3 cellular contexts compared by ENCODE assay signal in the genomic region with DNA sequence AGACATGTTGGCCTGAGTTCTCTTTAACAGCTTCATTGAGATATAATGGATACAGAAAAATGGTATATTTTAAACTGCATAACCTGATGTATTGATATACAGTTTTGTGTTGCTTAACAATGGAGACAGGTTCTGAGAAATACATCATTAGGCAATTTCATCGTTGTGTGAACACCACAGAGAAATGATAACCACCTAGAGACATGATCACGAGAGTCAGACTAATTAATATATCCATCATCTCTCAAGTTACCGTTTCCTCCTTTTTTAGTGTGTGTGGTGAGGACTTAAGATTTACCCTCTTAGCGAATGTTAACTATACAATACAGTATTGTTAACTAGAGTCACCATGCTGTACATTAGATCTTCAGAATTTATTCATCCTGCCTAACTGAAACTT.
TF ChIP-seq lines count a peak whose summit lies in the region.

No MANE protein-coding gene starts in this region.

TF ChIP-seq in HCT116, 20 proteins besides CTCF, POLR2A, EP300 and RAD21:
- no peak for TF ChIP-seq SIN3A (IDR thresholded peaks at IDR 0.05; ENCODE audit: low read depth)
- no peak for TF ChIP-seq CEBPB (IDR thresholded peaks at IDR 0.05; ENCODE audit: low read depth)
- no peak for TF ChIP-seq ELF1 (IDR thresholded peaks at IDR 0.05; ENCODE audit: borderline replicate concordance, low read depth)
- TF ChIP-seq POLR2AphosphoS5 (IDR thresholded peaks at IDR 0.05; ENCODE audit: low read depth, low read length) = no peak
- TF ChIP-seq, protein P1, sequence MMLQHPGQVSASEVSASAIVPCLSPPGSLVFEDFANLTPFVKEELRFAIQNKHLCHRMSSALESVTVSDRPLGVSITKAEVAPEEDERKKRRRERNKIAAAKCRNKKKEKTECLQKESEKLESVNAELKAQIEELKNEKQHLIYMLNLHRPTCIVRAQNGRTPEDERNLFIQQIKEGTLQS (IDR thresholded peaks at IDR 0.05) = no peak
- TF ChIP-seq FOSL1 (IDR thresholded peaks at IDR 0.05; ENCODE audit: low read depth) = no peak
- no peak for TF ChIP-seq ZFX (IDR thresholded peaks at IDR 0.05)
- no peak for TF ChIP-seq EZH2 (IDR thresholded peaks at IDR 0.05)
- no peak for TF ChIP-seq EGR1 (IDR thresholded peaks at IDR 0.05; ENCODE audit: low read depth)
- TF ChIP-seq, protein P2, sequence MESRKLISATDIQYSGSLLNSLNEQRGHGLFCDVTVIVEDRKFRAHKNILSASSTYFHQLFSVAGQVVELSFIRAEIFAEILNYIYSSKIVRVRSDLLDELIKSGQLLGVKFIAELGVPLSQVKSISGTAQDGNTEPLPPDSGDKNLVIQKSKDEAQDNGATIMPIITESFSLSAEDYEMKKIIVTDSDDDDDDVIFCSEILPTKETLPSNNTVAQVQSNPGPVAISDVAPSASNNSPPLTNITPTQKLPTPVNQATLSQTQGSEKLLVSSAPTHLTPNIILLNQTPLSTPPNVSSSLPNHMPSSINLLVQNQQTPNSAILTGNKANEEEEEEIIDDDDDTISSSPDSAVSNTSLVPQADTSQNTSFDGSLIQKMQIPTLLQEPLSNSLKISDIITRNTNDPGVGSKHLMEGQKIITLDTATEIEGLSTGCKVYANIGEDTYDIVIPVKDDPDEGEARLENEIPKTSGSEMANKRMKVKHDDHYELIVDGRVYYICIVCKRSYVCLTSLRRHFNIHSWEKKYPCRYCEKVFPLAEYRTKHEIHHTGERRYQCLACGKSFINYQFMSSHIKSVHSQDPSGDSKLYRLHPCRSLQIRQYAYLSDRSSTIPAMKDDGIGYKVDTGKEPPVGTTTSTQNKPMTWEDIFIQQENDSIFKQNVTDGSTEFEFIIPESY (IDR thresholded peaks at IDR 0.05; ENCODE audit: extremely low read depth, insufficient replicate concordance, low read length) = no peak
- no peak for TF ChIP-seq SP1 (IDR thresholded peaks at IDR 0.05; ENCODE audit: low read depth)
- no peak for TF ChIP-seq JUND (IDR thresholded peaks at IDR 0.05)
- TF ChIP-seq EZH2phosphoT487 (IDR thresholded peaks at IDR 0.05; ENCODE audit: borderline replicate concordance) = no peak
- no peak for TF ChIP-seq SRF (IDR thresholded peaks at IDR 0.05; ENCODE audit: low read depth)

TF ChIP-seq in SK-N-SH, 30 proteins besides CTCF, POLR2A, EP300 and RAD21:
- TF ChIP-seq FOXM1 (IDR thresholded peaks at IDR 0.05; ENCODE audit: low read depth) (no peak), MXI1 (IDR thresholded peaks at IDR 0.05; ENCODE audit: low read depth, low read length) (no peak), NRF1 (IDR thresholded peaks at IDR 0.05; ENCODE audit: low read depth, low read length) (no peak), TAF1 (IDR thresholded peaks at IDR 0.05; ENCODE audit: borderline replicate concordance, low read depth, low read length) (no peak), CHD2 (IDR thresholded peaks at IDR 0.05; ENCODE audit: low read length, partially characterized antibody) (no peak), TCF12 (IDR thresholded peaks at IDR 0.05) (no peak), POLR2AphosphoS5 (IDR thresholded peaks at IDR 0.05; ENCODE audit: low read depth, low read length) (no peak), FOSL2 (IDR thresholded peaks at IDR 0.05; ENCODE audit: borderline replicate concordance, low read depth) (no peak), FOXJ3 (CRISPR knock-in tag; IDR thresholded peaks at IDR 0.05) (no peak), SIN3A (IDR thresholded peaks at IDR 0.05; ENCODE audit: borderline replicate concordance, low read depth, low read length) (no peak), RCOR1 (IDR thresholded peaks at IDR 0.05; ENCODE audit: low read length) (no peak), RXRA (IDR thresholded peaks at IDR 0.05; ENCODE audit: borderline replicate concordance, low read depth) (no peak), TEAD4 (IDR thresholded peaks at IDR 0.05; ENCODE audit: borderline replicate concordance, insufficient read depth) (no peak), ELF1 (IDR thresholded peaks at IDR 0.05) (no peak), NFIC (IDR thresholded peaks at IDR 0.05; ENCODE audit: borderline replicate concordance) (no peak), GATA2 (CRISPR knock-in tag; IDR thresholded peaks at IDR 0.05) (no peak)
- TF ChIP-seq, protein P3, sequence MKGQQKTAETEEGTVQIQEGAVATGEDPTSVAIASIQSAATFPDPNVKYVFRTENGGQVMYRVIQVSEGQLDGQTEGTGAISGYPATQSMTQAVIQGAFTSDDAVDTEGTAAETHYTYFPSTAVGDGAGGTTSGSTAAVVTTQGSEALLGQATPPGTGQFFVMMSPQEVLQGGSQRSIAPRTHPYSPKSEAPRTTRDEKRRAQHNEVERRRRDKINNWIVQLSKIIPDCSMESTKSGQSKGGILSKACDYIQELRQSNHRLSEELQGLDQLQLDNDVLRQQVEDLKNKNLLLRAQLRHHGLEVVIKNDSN (IDR thresholded peaks at IDR 0.05; ENCODE audit: borderline replicate concordance, low read depth) = no peak
- TF ChIP-seq, protein P2 (IDR thresholded peaks at IDR 0.05; ENCODE audit: borderline replicate concordance, low read depth) = no peak
- TF ChIP-seq, protein P4, sequence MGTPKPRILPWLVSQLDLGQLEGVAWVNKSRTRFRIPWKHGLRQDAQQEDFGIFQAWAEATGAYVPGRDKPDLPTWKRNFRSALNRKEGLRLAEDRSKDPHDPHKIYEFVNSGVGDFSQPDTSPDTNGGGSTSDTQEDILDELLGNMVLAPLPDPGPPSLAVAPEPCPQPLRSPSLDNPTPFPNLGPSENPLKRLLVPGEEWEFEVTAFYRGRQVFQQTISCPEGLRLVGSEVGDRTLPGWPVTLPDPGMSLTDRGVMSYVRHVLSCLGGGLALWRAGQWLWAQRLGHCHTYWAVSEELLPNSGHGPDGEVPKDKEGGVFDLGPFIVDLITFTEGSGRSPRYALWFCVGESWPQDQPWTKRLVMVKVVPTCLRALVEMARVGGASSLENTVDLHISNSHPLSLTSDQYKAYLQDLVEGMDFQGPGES (IDR thresholded peaks at IDR 0.05; ENCODE audit: low read depth, low read length) = no peak

TF ChIP-seq in endothelial cell of umbilical vein, 7 proteins besides CTCF, POLR2A, EP300 and RAD21:
- TF ChIP-seq, protein P5, sequence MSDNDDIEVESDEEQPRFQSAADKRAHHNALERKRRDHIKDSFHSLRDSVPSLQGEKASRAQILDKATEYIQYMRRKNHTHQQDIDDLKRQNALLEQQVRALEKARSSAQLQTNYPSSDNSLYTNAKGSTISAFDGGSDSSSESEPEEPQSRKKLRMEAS (IDR thresholded peaks at IDR 0.05; ENCODE audit: insufficient read depth, insufficient read length) = no peak
- no peak for TF ChIP-seq GATA2 (IDR thresholded peaks at IDR 0.05; ENCODE audit: insufficient read depth, insufficient read length, low read depth, low read length)
- TF ChIP-seq FOS (IDR thresholded peaks at IDR 0.05; ENCODE audit: borderline replicate concordance, insufficient read depth, low read length) = no peak
- no peak for TF ChIP-seq EZH2 (IDR thresholded peaks at IDR 0.05; ENCODE audit: borderline replicate concordance, low read depth, low read length, severe bottlenecking)
- no peak for TF ChIP-seq JUN (IDR thresholded peaks at IDR 0.05; ENCODE audit: borderline replicate concordance, insufficient read depth, insufficient read length, low read depth)
- TF ChIP-seq POLR2AphosphoS5 (IDR thresholded peaks at IDR 0.05; ENCODE audit: insufficient read depth, low read depth, low read length) = no peak
- TF ChIP-seq MYC (IDR thresholded peaks at IDR 0.05; ENCODE audit: low read depth, low read length) = no peak
